Comparison of ENCODE assay signal across 12 cellular contexts in the genomic region with DNA sequence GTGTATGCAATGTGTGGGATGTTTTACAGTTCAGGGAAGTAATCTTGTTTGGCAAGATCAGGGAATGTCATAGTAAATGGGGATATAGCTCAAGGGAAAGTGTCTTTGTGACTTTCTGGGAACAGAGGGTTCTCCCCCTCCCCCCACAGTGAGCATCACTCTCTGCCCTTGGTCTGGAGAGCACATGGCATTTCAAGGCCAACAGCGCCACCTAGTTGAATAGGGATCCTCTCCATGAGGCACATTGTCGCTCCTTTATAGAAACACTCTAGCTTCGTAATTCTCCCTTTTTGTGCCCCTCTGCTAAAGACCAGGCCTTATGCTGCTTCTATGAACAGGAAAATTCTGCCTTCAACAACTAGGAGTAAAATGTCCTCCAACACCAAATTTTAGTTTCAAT. TPM values are rescaled to one million over a fixed set of nuclear protein-coding genes. Genes with fewer than 3 reads are reported as not detected.
DNase-seq lines count a peak whose midpoint lies in the region; ATAC-seq and TF ChIP-seq lines count a peak whose summit lies in the region.
"Had no signal": no experiment of that assay in that cellular context is flagged by ENCODE, and none has a peak within 500 bp of the region (broad histone marks: within the 10 kb centered on the region; RNA-seq: fewer than 3 reads in every experiment).

No MANE protein-coding gene starts in this region.

- H4K8ac ChIP-seq in H9 (replicated peaks; ENCODE audit: insufficient read length, low read depth, low read length), result no peak overlapping the region

- H3K9ac ChIP-seq in H9 (ENCODE audit: extremely low read depth, insufficient read length, low read length), result no peak overlapping the region

- ATAC-seq in natural killer cell (no peak), left lung (no peak)

- no peak overlapping the region for H2BK12ac ChIP-seq in H9 (ENCODE audit: insufficient read length, low read depth, low read length)

- DNase-seq in DMS53 (lab: John Stamatoyannopoulos, UW) (peak; percentile 75), H9 (peak; percentile 62), NOMO-1 treated with dmso at 0.1 percent for 144 hours (lab: John Stamatoyannopoulos, UW; ENCODE audit: unreplicated experiment) (peak; percentile 4), fibroblast of the aortic adventitia (ENCODE audit: low read depth) (peak; percentile 3), natural killer cell (no peak), left lung (no peak), AG08396 (ENCODE audit: low spot score) (no peak), ascending aorta (ENCODE audit: low spot score in 2 of 2) (no peak)
- DNase-seq: NCI-H1417; stimulated activated CD4-positive, alpha-beta T cell treated with anti-CD3 and anti-CD28 coated beads, Interleukin-12 subunit alpha, Interleukin-12 subunit beta, amount 100 ng/mL, for 4 hours; substantia nigra had no signal

- TF ChIP-seq CTCF in H9 (conservative IDR thresholded peaks at IDR 0.05), result peak; percentile 70
- TF ChIP-seq CTCF in fibroblast of the aortic adventitia (IDR thresholded peaks at IDR 0.05; ENCODE audit: insufficient read depth, low read length), result no peak
- no peak for TF ChIP-seq CTCF in natural killer cell (IDR thresholded peaks at IDR 0.05)
- TF ChIP-seq CTCF in left lung (IDR thresholded peaks at IDR 0.05), result no peak
- no peak for TF ChIP-seq CTCF in ascending aorta (IDR thresholded peaks at IDR 0.05)

- H3K23ac ChIP-seq in H9 (ENCODE audit: insufficient read length, low read depth, low read length), result no peak overlapping the region

- H3T11ph ChIP-seq in H9 (ENCODE audit: low read length), result no peak overlapping the region

- no peak overlapping the region for H2BK5ac ChIP-seq in H9 (ENCODE audit: insufficient read length, low read length)

- H3K4me1 ChIP-seq in H9 (ENCODE audit: insufficient read depth, low read length), result no peaks in the 10 kb centered on the region
- no peaks in the 10 kb centered on the region for H3K4me1 ChIP-seq in left lung
- H3K4me1 ChIP-seq in ascending aorta, result no peaks in the 10 kb centered on the region

- H2BK20ac ChIP-seq in H9 (ENCODE audit: low read depth, low read length, poor library complexity, severe bottlenecking), result no peak overlapping the region

- no peaks in the 10 kb centered on the region for H3K79me1 ChIP-seq in H9 (ENCODE audit: insufficient read depth, low read depth, low read length, poor library complexity, severe bottlenecking)

- peaks cover 27 to 39% of the 10 kb centered on the region in 2 experiments for H3K9me3 Mint-ChIP-seq in H9
- H3K9me3 Mint-ChIP-seq in natural killer cell, result peaks cover 9 to 13% of the 10 kb centered on the region in 2 donors

- intact Hi-C loops in natural killer cell (cut with micrococcal nuclease), result no loop called here
- intact Hi-C loops in left lung (cut with DNase I), result no loop called here
- intact Hi-C loops in ascending aorta (cut with DNase I), result no loop called here

- H4K91ac ChIP-seq in H9 (ENCODE audit: insufficient read length, low read depth, low read length), result no peak overlapping the region

- H3K14ac ChIP-seq in H9 (ENCODE audit: insufficient read depth, low read length), result no peak overlapping the region

- H3K4me3 ChIP-seq in fibroblast of the aortic adventitia (ENCODE audit: low read depth, low read length), result no peak overlapping the region
- no peak overlapping the region for H3K4me3 ChIP-seq in left lung
- no peak overlapping the region for H3K4me3 ChIP-seq in ascending aorta

- no peaks in the 10 kb centered on the region for H3K23me2 ChIP-seq in H9 (ENCODE audit: insufficient read length, low read depth, low read length, poor library complexity, severe bottlenecking)

- no peaks in the 10 kb centered on the region for H3K36me3 ChIP-seq in left lung
- no peaks in the 10 kb centered on the region for H3K36me3 ChIP-seq in ascending aorta

- H3K27ac ChIP-seq in H9 (ENCODE audit: insufficient read length, low read depth, low read length) (no peak overlapping the region), left lung (no peak overlapping the region), ascending aorta (no peak overlapping the region)

- H3K4me3 Mint-ChIP-seq in H9 (no peak overlapping the region), natural killer cell (no peak overlapping the region)
- H3K4me3 Mint-ChIP-seq: activated naive CD4-positive, alpha-beta T cell treated with anti-CD3 and anti-CD28 coated beads, Interleukin-2, amount 50 U/mL, for 24 hours had no signal

- no peak overlapping the region for H3K56ac ChIP-seq in H9 (ENCODE audit: insufficient read length, low read depth, low read length)

- no CpG with 5 or more reads among the region's 3 CpGs for WGBS in H9 (ENCODE audit: extremely low coverage, insufficient read length, low lambda C conversion rate)

- H2BK120ac ChIP-seq in H9 (ENCODE audit: low read depth, low read length, poor library complexity, severe bottlenecking), result no peak overlapping the region

- no peak overlapping the region for H3K4me2 ChIP-seq in H9 (ENCODE audit: insufficient read depth, insufficient read length, low read length)

- H3K4ac ChIP-seq in H9 (ENCODE audit: low read depth, low read length), result no peak overlapping the region

- H3K27me3 ChIP-seq in H9 (ENCODE audit: insufficient read depth, low read length) (no peaks in the 10 kb centered on the region), left lung (no peaks in the 10 kb centered on the region), ascending aorta (no peaks in the 10 kb centered on the region)

- H4K5ac ChIP-seq in H9 (ENCODE audit: insufficient read length, low read depth, low read length), result no peak overlapping the region

- no peak overlapping the region for H3K18ac ChIP-seq in H9 (ENCODE audit: insufficient read length, low read depth, low read length)

- no peaks in the 10 kb centered on the region for H3K79me2 ChIP-seq in H9 (ENCODE audit: insufficient read depth, low read length)

- no peaks in the 10 kb centered on the region for H3K4me1 Mint-ChIP-seq in H9
- no peaks in the 10 kb centered on the region for H3K4me1 Mint-ChIP-seq in natural killer cell
- H3K4me1 Mint-ChIP-seq: activated naive CD4-positive, alpha-beta T cell treated with anti-CD3 and anti-CD28 coated beads, Interleukin-2, amount 50 U/mL, for 24 hours had no signal

- H3K27me3 Mint-ChIP-seq in H9 (ENCODE audit: low read depth), result peaks cover 16% of the 10 kb centered on the region
- H3K27me3 Mint-ChIP-seq in natural killer cell (ENCODE audit: low read depth in 2 of 2), result peaks cover 0 to 3% of the 10 kb centered on the region in 2 donors

- no peak overlapping the region for H2AK5ac ChIP-seq in H9 (ENCODE audit: insufficient read length, low read length)

- H2AFZ ChIP-seq in H9 (ENCODE audit: low read length), result no peak overlapping the region

- no peaks in the 10 kb centered on the region for H4K20me1 ChIP-seq in H9 (ENCODE audit: control insufficient read depth, insufficient read depth, insufficient read length)

- H3K27ac Mint-ChIP-seq in H9 (no peak overlapping the region; a peak in 1 of 7 replicates), natural killer cell (no peak overlapping the region)
- H3K27ac Mint-ChIP-seq: activated naive CD4-positive, alpha-beta T cell treated with anti-CD3 and anti-CD28 coated beads, Interleukin-2, amount 50 U/mL, for 24 hours had no signal

- H3K9me3 ChIP-seq in H9 (ENCODE audit: control insufficient read depth, low read depth, low read length) (peaks cover 18% of the 10 kb centered on the region), left lung (peaks cover 0 to 47% of the 10 kb centered on the region in 2 donors), ascending aorta (peaks cover 17 to 20% of the 10 kb centered on the region in 2 donors)

- H2BK15ac ChIP-seq in H9 (ENCODE audit: low read depth, low read length), result no peak overlapping the region

- peaks cover 8 to 27% (median 10%) of the 10 kb centered on the region in 3 experiments; a peak in 6 of 7 replicates for H3K36me3 Mint-ChIP-seq in H9 (ENCODE audit: insufficient read depth in 1 of 3, low read depth in 3 of 3)
- H3K36me3 Mint-ChIP-seq in natural killer cell, result peaks cover 11% of the 10 kb centered on the region
- H3K36me3 Mint-ChIP-seq: activated naive CD4-positive, alpha-beta T cell treated with anti-CD3 and anti-CD28 coated beads, Interleukin-2, amount 50 U/mL, for 24 hours had no signal

RNA-seq across cellular contexts. Expression of a gene that starts 37.1 kb away (rescaled TPM):
- total RNA-seq in H9 (2021) (9.5 and 10.5 TPM in 2 replicates), fibroblast of the aortic adventitia (ENCODE audit: low replicate concordance) (9.4 and 12.7 TPM in 2 replicates), natural killer cell (not detected), left lung (1 to 10 TPM; 9.7 to 9.9 TPM), ascending aorta (6.4 TPM)

Comparison
In these comparisons a context has a peak if more than half of its experiments do, and no peak if none do; other contexts are left out.
1. DNase-seq: peak in DMS53 (single experiment), H9 (single experiment), NOMO-1 treated with dmso at 0.1 percent for 144 hours (single experiment) and fibroblast of the aortic adventitia (single experiment); none in natural killer cell (single experiment), left lung (0 of 2), AG08396 (single experiment) and ascending aorta (0 of 2).